In genomic region chr15:66293419-66294156, GRCh38 we compare ENCODE assay signal across 1 cellular context.
TF ChIP-seq lines count a peak whose summit lies in the region.

Gene DIS3L, plus strand, starts transcription at chr15:66293568. Its CDS starts 29 bp downstream, at chr15:66293597.

TF ChIP-seq in HepG2, 621 proteins besides CTCF, POLR2A, EP300 and RAD21 (continued from another document):
- TF ChIP-seq, protein P1, sequence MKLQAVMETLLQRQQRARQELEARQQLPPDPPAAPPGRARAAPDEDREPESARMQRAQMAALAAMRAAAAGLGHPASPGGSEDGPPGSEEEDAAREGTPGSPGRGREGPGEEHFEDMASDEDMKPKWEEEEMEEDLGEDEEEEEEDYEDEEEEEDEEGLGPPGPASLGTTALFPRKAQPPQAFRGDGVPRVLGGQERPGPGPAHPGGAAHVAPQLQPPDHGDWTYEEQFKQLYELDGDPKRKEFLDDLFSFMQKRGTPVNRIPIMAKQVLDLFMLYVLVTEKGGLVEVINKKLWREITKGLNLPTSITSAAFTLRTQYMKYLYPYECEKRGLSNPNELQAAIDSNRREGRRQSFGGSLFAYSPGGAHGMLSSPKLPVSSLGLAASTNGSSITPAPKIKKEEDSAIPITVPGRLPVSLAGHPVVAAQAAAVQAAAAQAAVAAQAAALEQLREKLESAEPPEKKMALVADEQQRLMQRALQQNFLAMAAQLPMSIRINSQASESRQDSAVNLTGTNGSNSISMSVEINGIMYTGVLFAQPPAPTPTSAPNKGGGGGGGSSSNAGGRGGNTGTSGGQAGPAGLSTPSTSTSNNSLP (IDR thresholded peaks at IDR 0.05; ENCODE audit: low read depth, low read length) = no peak
- TF ChIP-seq ZNF282 (IDR thresholded peaks at IDR 0.05; ENCODE audit: partially characterized antibody) (no peak), HNRNPH1 (optimal IDR thresholded peaks at IDR 0.05; ENCODE audit: low read depth, low read length) (no peak), ZNF33A (CRISPR knock-in tag; IDR thresholded peaks at IDR 0.05; ENCODE audit: borderline replicate concordance) (no peak), ZNF180 (CRISPR knock-in tag; IDR thresholded peaks at IDR 0.05; ENCODE audit: borderline replicate concordance, low read depth) (no peak), RARG (CRISPR knock-in tag; IDR thresholded peaks at IDR 0.05; ENCODE audit: low read depth) (no peak)
- TF ChIP-seq, protein P2, sequence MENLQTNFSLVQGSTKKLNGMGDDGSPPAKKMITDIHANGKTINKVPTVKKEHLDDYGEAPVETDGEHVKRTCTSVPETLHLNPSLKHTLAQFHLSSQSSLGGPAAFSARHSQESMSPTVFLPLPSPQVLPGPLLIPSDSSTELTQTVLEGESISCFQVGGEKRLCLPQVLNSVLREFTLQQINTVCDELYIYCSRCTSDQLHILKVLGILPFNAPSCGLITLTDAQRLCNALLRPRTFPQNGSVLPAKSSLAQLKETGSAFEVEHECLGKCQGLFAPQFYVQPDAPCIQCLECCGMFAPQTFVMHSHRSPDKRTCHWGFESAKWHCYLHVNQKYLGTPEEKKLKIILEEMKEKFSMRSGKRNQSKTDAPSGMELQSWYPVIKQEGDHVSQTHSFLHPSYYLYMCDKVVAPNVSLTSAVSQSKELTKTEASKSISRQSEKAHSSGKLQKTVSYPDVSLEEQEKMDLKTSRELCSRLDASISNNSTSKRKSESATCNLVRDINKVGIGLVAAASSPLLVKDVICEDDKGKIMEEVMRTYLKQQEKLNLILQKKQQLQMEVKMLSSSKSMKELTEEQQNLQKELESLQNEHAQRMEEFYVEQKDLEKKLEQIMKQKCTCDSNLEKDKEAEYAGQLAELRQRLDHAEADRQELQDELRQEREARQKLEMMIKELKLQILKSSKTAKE (CRISPR knock-in tag; IDR thresholded peaks at IDR 0.05; ENCODE audit: borderline replicate concordance) = no peak
